In the genomic region with DNA sequence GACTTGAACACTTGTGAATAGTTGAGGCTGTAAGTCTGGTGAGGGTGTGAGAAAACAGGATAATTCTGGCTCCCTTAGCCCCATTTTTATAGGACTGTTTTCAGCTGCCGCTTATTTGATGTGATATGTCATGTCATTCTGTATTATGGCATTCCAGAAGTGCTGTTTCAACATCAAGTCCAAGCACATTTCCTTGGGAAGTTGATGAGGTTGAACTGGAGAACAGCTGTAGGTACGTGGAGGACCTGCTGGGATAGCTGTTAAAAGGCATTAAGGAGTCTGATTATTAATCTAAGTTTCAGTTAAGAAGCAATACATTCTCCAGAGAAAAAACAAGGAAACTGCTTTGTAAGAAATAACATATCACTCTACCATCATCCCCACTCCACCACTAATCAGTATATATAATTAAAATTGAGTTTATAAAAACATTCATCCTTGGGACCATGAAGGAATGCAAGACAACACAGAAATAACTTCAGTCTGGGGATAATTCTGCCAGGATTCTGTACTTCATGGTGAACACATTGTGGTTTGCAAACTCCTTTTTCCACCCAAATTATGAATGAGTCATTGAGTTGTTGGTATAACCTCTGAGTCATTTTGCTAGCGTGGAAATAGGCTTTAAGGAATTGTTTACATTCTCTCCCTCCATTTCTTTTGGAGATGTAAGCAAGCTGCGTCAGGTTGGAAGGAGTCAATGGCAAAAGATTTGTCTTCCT, we compare ENCODE assay signal across 11 cellular contexts. TPM values are rescaled to one million over a fixed set of nuclear protein-coding genes. Genes with fewer than 3 reads are reported as not detected.
A peak's percentile ranks its signal among the peaks of the same experiment; 100 is the strongest.
DNase-seq lines count a peak whose midpoint lies in the region; ATAC-seq and TF ChIP-seq lines count a peak whose summit lies in the region.
"Had no signal": no experiment of that assay in that cellular context is flagged by ENCODE, and none has a peak within 500 bp of the region (broad histone marks: within the 10 kb centered on the region; RNA-seq: fewer than 3 reads in every experiment).

No MANE protein-coding gene starts in this region.

- no peak overlapping the region for H3K4me3 ChIP-seq in MG63
- no peak overlapping the region for H3K4me3 ChIP-seq in brain microvascular endothelial cell (ENCODE audit: low read depth, low read length)
- H3K4me3 ChIP-seq in mucosa of descending colon: no peak overlapping the region
- H3K4me3 ChIP-seq: adrenal gland had no signal

- no peaks in the 10 kb centered on the region for H3K9me3 ChIP-seq in MG63
- H3K9me3 ChIP-seq in mucosa of descending colon: no peaks in the 10 kb centered on the region
- H3K9me3 ChIP-seq: adrenal gland had no signal

- H3K36me3 ChIP-seq in MG63 (no peaks in the 10 kb centered on the region), brain microvascular endothelial cell (replicated peaks) (no peaks in the 10 kb centered on the region), mucosa of descending colon (ENCODE audit: low read depth) (no peaks in the 10 kb centered on the region)
- H3K36me3 ChIP-seq: adrenal gland had no signal

- H3K27me3 ChIP-seq in MG63: no peaks in the 10 kb centered on the region
- H3K27me3 ChIP-seq in brain microvascular endothelial cell (replicated peaks): no peaks in the 10 kb centered on the region
- H3K27me3 ChIP-seq: adrenal gland had no signal

- peak; percentile 37 for ATAC-seq in mucosa of descending colon
- ATAC-seq in HG03196 (IDR thresholded peaks at IDR 0.05; ENCODE audit: unreplicated experiment): no peak

- in situ Hi-C loops in brain microvascular endothelial cell (cut with HindIII; ENCODE audit: low pct_ligation_motif_present, low sequenced_read_pairs): no loop called here

- no peak overlapping the region for H3K27ac ChIP-seq in brain microvascular endothelial cell
- H3K27ac ChIP-seq: adrenal gland had no signal

- intact Hi-C loops in mucosa of descending colon (cut with DNase I, micrococcal nuclease): no loop called here

- no peaks in the 10 kb centered on the region for H3K4me1 ChIP-seq in mucosa of descending colon (ENCODE audit: low read depth)
- H3K4me1 ChIP-seq: adrenal gland had no signal

- TF ChIP-seq CTCF in brain microvascular endothelial cell (IDR thresholded peaks at IDR 0.05; ENCODE audit: low read depth, low read length, missing control alignments) (no peak), mucosa of descending colon (IDR thresholded peaks at IDR 0.05) (no peak)

- DNase-seq in DMS53 treated with DMSO at 0.1 percent for 48 hours (lab: John Stamatoyannopoulos, UW; ENCODE audit: unreplicated experiment) (peak; percentile 88), MG63 (peak; percentile 24), brain microvascular endothelial cell (peak; percentile 55), mucosa of descending colon (no peak), cerebellar nuclear complex (lab: John Stamatoyannopoulos, UW) (no peak), LoVo (ENCODE audit: low spot score) (no peak)
- no peak for DNase-seq in stimulated activated CD4-positive, alpha-beta T cell treated with anti-CD3 and anti-CD28 coated beads, Interleukin-4, amount 100 ng/mL, for 1 hour
- DNase-seq: adrenal gland; NK-92 treated with Interleukin-12 subunit alpha and Interleukin-12 subunit beta, amount 100 ng/mL, for 24 hours had no signal

RNA-seq across cellular contexts. Expression of gene TMEM229A, which starts 39.9 kb away (rescaled TPM):
- total RNA-seq in MG63 (2014; rRNA removed; shearing (Covaris generic); ENCODE audit: low replicate concordance): not detected in 2 replicates
- total RNA-seq in mucosa of descending colon: under 1 TPM in 2 of 3 donors, not detected in 1; 0.14 to 0.32 TPM
- total RNA-seq: lower leg skin had no signal

Comparison
In these comparisons a context has a peak if more than half of its experiments do, and no peak if none do; other contexts are left out.
1. DNase-seq: peak in DMS53 treated with DMSO at 0.1 percent for 48 hours (single experiment), MG63 (single experiment) and brain microvascular endothelial cell (single experiment); none in mucosa of descending colon (0 of 3), stimulated activated CD4-positive, alpha-beta T cell treated with anti-CD3 and anti-CD28 coated beads, Interleukin-4, amount 100 ng/mL, for 1 hour (single experiment), cerebellar nuclear complex (0 of 2) and LoVo (single experiment).